ENCODE assay signal across 8 cellular contexts in genomic region chr3:170154569-170155143, GRCh38. TPM values are rescaled to one million over a fixed set of nuclear protein-coding genes. Genes with fewer than 3 reads are reported as not detected.
DNase-seq lines count a peak whose midpoint lies in the region; ATAC-seq and TF ChIP-seq lines count a peak whose summit lies in the region.

No MANE protein-coding gene starts in this region.

- no peaks in the 10 kb centered on the region for H3K36me3 ChIP-seq in thoracic aorta

- TF ChIP-seq CTCF in WTC11 (IDR thresholded peaks at IDR 0.05) (no peak), thoracic aorta (IDR thresholded peaks at IDR 0.05) (no peak)

- peaks cover 20 to 28% of the 10 kb centered on the region in 2 donors for H3K4me1 ChIP-seq in thoracic aorta (ENCODE audit: control insufficient read depth in 1 of 2, low read depth in 2 of 2)

- peak; percentile 87 for ATAC-seq in GM19372 (IDR thresholded peaks at IDR 0.05; ENCODE audit: low read depth, unreplicated experiment)
- peak; percentile 97 for ATAC-seq in HG03354 (IDR thresholded peaks at IDR 0.05; ENCODE audit: poor library complexity, severe bottlenecking, unreplicated experiment)
- no peak for ATAC-seq in WTC11
- no peak for ATAC-seq in thoracic aorta (ENCODE audit: insufficient number of reproducible peaks, low FRiP score, low read depth)

- POLR2A ChIA-PET in WTC11 (lab: Charles Lee) = no interaction called here

- H3K27ac ChIP-seq in thoracic aorta = no peak overlapping the region

- H3K9me3 Mint-ChIP-seq in WTC11 = no peaks in the 10 kb centered on the region

- H3K27me3 ChIP-seq in thoracic aorta (replicated peaks; ENCODE audit: insufficient read depth) = no peaks in the 10 kb centered on the region

- no peaks in the 10 kb centered on the region for H3K9me3 ChIP-seq in thoracic aorta

- peak overlapping the region; percentile 48 for H3K27ac Mint-ChIP-seq in WTC11

- H3K4me3 Mint-ChIP-seq in WTC11 = no peak overlapping the region

- peaks cover 10% of the 10 kb centered on the region for H3K4me1 Mint-ChIP-seq in WTC11

- peak overlapping the region; percentile 19 for H3K4me3 ChIP-seq in thoracic aorta

- H3K27me3 Mint-ChIP-seq in WTC11 (ENCODE audit: low read depth) = no peaks in the 10 kb centered on the region

- peak; percentile 22 for DNase-seq in CD1c-positive myeloid dendritic cell (ENCODE audit: extremely low spot score)
- DNase-seq in WTC11 (ENCODE audit: low spot score) = no peak
- no peak for DNase-seq in thoracic aorta (ENCODE audit: low spot score)
- DNase-seq in activated CD4-positive, CD25-positive, alpha-beta regulatory T cell treated with anti-CD3 and anti-CD28 coated beads, Interleukin-2, amount 50 U/mL, for 72 hours = no peak
- no peak for DNase-seq in DMS114 treated with DMSO at 0.1 percent for 48 hours (lab: John Stamatoyannopoulos, UW; ENCODE audit: unreplicated experiment)
- no peak for DNase-seq in stimulated activated CD4-positive, alpha-beta T cell treated with anti-CD3 and anti-CD28 coated beads, Interleukin-1b, Interleukin-23, amount 100 ng/mL, for 48 hours

- peaks cover 12% of the 10 kb centered on the region; the same call in 1 of the 2 replicates for H3K36me3 Mint-ChIP-seq in WTC11

- CTCF ChIA-PET in WTC11 (lab: Charles Lee) = interaction anchor here (1.4 kb wide), 1 partner anchor 12 kb away, joined by 4 read pairs; no protein-coding TSS in a partner anchor

TF ChIP-seq in WTC11, 78 proteins besides CTCF, POLR2A, EP300 and RAD21:
- TF ChIP-seq ZNF423 (CRISPR knock-in tag; IDR thresholded peaks at IDR 0.05) (no peak), CREB1 (CRISPR knock-in tag; IDR thresholded peaks at IDR 0.05) (no peak), MAX (CRISPR knock-in tag; IDR thresholded peaks at IDR 0.05) (no peak), ZNF232 (CRISPR knock-in tag; IDR thresholded peaks at IDR 0.05) (no peak), ZBTB21 (CRISPR knock-in tag; IDR thresholded peaks at IDR 0.05; ENCODE audit: borderline replicate concordance) (no peak), JAZF1 (CRISPR knock-in tag; IDR thresholded peaks at IDR 0.05) (no peak), ZNF425 (CRISPR knock-in tag; conservative IDR thresholded peaks at IDR 0.05) (no peak), HMGA2 (CRISPR knock-in tag; IDR thresholded peaks at IDR 0.05) (no peak), ARID4B (CRISPR knock-in tag; IDR thresholded peaks at IDR 0.05; ENCODE audit: borderline replicate concordance) (no peak), ZNF263 (CRISPR knock-in tag; IDR thresholded peaks at IDR 0.05; ENCODE audit: low read depth) (no peak)
- TF ChIP-seq, protein P1, sequence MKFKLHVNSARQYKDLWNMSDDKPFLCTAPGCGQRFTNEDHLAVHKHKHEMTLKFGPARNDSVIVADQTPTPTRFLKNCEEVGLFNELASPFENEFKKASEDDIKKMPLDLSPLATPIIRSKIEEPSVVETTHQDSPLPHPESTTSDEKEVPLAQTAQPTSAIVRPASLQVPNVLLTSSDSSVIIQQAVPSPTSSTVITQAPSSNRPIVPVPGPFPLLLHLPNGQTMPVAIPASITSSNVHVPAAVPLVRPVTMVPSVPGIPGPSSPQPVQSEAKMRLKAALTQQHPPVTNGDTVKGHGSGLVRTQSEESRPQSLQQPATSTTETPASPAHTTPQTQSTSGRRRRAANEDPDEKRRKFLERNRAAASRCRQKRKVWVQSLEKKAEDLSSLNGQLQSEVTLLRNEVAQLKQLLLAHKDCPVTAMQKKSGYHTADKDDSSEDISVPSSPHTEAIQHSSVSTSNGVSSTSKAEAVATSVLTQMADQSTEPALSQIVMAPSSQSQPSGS (CRISPR knock-in tag; IDR thresholded peaks at IDR 0.05; ENCODE audit: borderline replicate concordance, low read depth) = no peak
- TF ChIP-seq, protein P2, sequence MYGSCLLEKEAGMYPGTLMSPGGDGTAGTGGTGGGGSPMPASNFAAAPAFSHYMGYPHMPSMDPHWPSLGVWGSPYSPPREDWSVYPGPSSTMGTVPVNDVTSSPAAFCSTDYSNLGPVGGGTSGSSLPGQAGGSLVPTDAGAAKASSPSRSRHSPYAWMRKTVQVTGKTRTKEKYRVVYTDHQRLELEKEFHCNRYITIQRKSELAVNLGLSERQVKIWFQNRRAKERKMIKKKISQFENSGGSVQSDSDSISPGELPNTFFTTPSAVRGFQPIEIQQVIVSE (CRISPR knock-in tag; IDR thresholded peaks at IDR 0.05; ENCODE audit: borderline replicate concordance) = no peak
- TF ChIP-seq, protein P3, sequence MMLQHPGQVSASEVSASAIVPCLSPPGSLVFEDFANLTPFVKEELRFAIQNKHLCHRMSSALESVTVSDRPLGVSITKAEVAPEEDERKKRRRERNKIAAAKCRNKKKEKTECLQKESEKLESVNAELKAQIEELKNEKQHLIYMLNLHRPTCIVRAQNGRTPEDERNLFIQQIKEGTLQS (CRISPR knock-in tag; conservative IDR thresholded peaks at IDR 0.05) = no peak

RNA-seq across cellular contexts. Expression of gene PHC3, which starts 26.9 kb away (rescaled TPM):
- total RNA-seq in WTC11 (2021) = 23.2 to 27.8 TPM (median 26.1 TPM) in 3 replicates
- 100 to 1,000 TPM in 1 of 2 donors, 10 to 100 TPM in 1; 78.0 to 123 TPM for total RNA-seq in thoracic aorta

Comparison
In these comparisons a context has a peak if more than half of its experiments do, and no peak if none do; other contexts are left out.
1. ATAC-seq: peak in GM19372 (single experiment) and HG03354 (single experiment); none in WTC11 (single experiment) and thoracic aorta (single experiment).